Comparison of ENCODE assay signal across 7 cellular contexts in the genomic region with DNA sequence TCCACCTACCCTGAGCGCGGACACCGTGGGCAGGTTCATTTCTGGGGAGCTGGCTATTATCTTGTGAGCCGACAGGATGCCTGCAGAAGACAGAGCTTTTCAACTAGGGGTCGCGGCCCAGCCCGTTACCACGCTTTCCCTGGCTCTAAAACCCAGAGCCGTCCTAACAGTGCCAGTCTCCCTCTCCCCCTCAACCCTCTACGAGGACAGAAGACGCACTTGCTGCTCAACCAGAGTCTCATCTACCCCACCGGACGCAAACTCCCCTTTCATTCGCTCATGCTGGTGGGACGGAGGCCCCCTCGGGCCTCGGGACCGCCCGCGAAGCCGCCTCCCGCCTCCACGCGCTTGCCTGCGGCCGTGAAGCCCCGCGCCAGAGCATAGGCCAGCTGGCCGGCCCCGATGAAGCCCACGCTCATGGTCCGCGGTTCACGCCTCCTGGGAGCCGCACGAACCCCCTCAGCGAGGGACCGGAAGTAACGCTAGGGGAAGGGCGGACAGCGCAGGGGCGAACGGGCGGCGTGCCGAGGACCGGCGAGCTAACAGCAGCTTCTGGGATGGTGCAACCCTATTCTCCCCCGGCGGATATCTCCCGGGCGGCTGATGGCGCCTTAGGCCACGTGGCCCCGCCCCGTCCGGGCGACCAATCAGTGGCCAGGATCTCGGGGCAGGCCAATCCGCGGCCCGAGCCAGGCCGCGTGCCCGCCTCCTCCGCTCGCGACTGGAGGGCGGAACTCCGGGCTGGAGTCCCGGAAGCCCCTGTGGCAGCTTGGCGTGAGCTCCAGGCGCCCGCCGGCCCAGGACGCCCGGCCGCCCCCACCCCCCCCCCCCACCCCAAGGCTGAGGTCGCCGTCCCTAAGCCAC. TPM values are rescaled to one million over a fixed set of nuclear protein-coding genes. Genes with fewer than 3 reads are reported as not detected.
A peak's percentile ranks its signal among the peaks of the same experiment; 100 is the strongest.
DNase-seq lines count a peak whose midpoint lies in the region; ATAC-seq, FAIRE-seq and TF ChIP-seq lines count a peak whose summit lies in the region.

A gene (minus strand): TSS at position 559 of the 864 bp plus-strand sequence. CDS start 140 bp downstream, at position 419.

- H3K27ac ChIP-seq in astrocyte (ENCODE audit: low read depth, low read length) (peak within 1 kb of the TSS; percentile 84), hepatocyte (peak within 1 kb of the TSS; percentile 95)

- H2AFZ ChIP-seq in astrocyte (ENCODE audit: low read depth, low read length), result peak within 1 kb of the TSS; percentile 94
- H2AFZ ChIP-seq in hepatocyte, result peak within 1 kb of the TSS; percentile 83

- H3K36me3 ChIP-seq in astrocyte (ENCODE audit: insufficient read depth, low read length) (peaks cover 5% of the 10 kb centered on the region), hepatocyte (replicated peaks; ENCODE audit: insufficient read depth, low read depth) (no peaks in the 10 kb centered on the region)

- no peaks in the 10 kb centered on the region for H3K27me3 ChIP-seq in astrocyte (ENCODE audit: insufficient read depth, low read length)
- no peaks in the 10 kb centered on the region for H3K27me3 ChIP-seq in hepatocyte

- peaks cover 8% of the 10 kb centered on the region for H3K36me3 Mint-ChIP-seq in astrocyte (ENCODE audit: low read depth, unreplicated experiment)

- H3K9me2 ChIP-seq in hepatocyte (replicated peaks; ENCODE audit: insufficient read depth), result no peaks in the 10 kb centered on the region

- no peaks in the 10 kb centered on the region for H3K9me3 Mint-ChIP-seq in astrocyte (ENCODE audit: unreplicated experiment)

- H3K9me3 ChIP-seq in astrocyte (ENCODE audit: insufficient read depth, low read depth, low read length), result no peaks in the 10 kb centered on the region
- no peaks in the 10 kb centered on the region for H3K9me3 ChIP-seq in hepatocyte (ENCODE audit: low read depth)

- H3K9ac ChIP-seq in astrocyte (ENCODE audit: low read length), result peak within 1 kb of the TSS; percentile 96

- H3K4me1 ChIP-seq in astrocyte (ENCODE audit: insufficient read depth, low read length), result peaks cover 17% of the 10 kb centered on the region
- peaks cover 14% of the 10 kb centered on the region for H3K4me1 ChIP-seq in hepatocyte (ENCODE audit: insufficient read depth)

- TF ChIP-seq CTCF in astrocyte (IDR thresholded peaks at IDR 0.05; ENCODE audit: insufficient read depth, low read depth, low read length) (no peak), hepatocyte (IDR thresholded peaks at IDR 0.05; ENCODE audit: poor library complexity) (peak; percentile 3), retinal pigment epithelial cell (conservative IDR thresholded peaks at IDR 0.05; ENCODE audit: low read depth, low read length) (no peak)

- peak within 1 kb of the TSS; percentile 94 for H3K4me2 ChIP-seq in astrocyte (ENCODE audit: low read length)
- peak within 1 kb of the TSS; percentile 85 for H3K4me2 ChIP-seq in hepatocyte

- no peaks in the 10 kb centered on the region for H3K27me3 Mint-ChIP-seq in astrocyte (ENCODE audit: low read depth, unreplicated experiment)

- H3K79me2 ChIP-seq in astrocyte (ENCODE audit: insufficient read depth, low read length) (peaks cover 29% of the 10 kb centered on the region), hepatocyte (peaks cover 19% of the 10 kb centered on the region)

- TF ChIP-seq POLR2A in GM18505 (IDR thresholded peaks at IDR 0.05; ENCODE audit: borderline replicate concordance, extremely low read depth, insufficient read depth, insufficient read length), result peak; percentile 93

- H3K27ac Mint-ChIP-seq in astrocyte (ENCODE audit: unreplicated experiment), result peak within 1 kb of the TSS; percentile 94

- under 1% methylated on average over 61 of the region's 80 CpGs for WGBS in hepatocyte (ENCODE audit: low lambda C conversion rate, missing lambda C conversion rate)

- FAIRE-seq in astrocyte (lab: Jason Lieb, UNC), result no peak

- H4K20me1 ChIP-seq in astrocyte (ENCODE audit: insufficient read depth, low read length) (peaks cover 8% of the 10 kb centered on the region), hepatocyte (ENCODE audit: insufficient read depth, poor library complexity, severe bottlenecking) (no peaks in the 10 kb centered on the region)

- DNase-seq in NCI-H2029 (lab: John Stamatoyannopoulos, UW), result peak; percentile 94
- DNase-seq in T-helper 22 cell (ENCODE audit: low read depth), result peak; percentile 91
- peak; percentile 88 for DNase-seq in astrocyte (ENCODE audit: low read depth)
- peak; percentile 98 for DNase-seq in hepatocyte (ENCODE audit: low spot score)
- DNase-seq in retinal pigment epithelial cell (ENCODE audit: low read depth), result peak; percentile 79

- ATAC-seq in GM18505 (IDR thresholded peaks at IDR 0.05; ENCODE audit: unreplicated experiment) (peak; percentile 97), HG02973 (IDR thresholded peaks at IDR 0.05; ENCODE audit: unreplicated experiment) (peak; percentile 98)

- H3K4me3 Mint-ChIP-seq in astrocyte (ENCODE audit: unreplicated experiment), result peak within 1 kb of the TSS; percentile 97

- peaks cover 3% of the 10 kb centered on the region for H3K4me1 Mint-ChIP-seq in astrocyte (ENCODE audit: low read depth, unreplicated experiment)

- H3K4me3 ChIP-seq in astrocyte (ENCODE audit: insufficient read depth, low read depth, low read length), result peak within 1 kb of the TSS; percentile 94
- peak within 1 kb of the TSS; percentile 76 for H3K4me3 ChIP-seq in hepatocyte
- peak within 1 kb of the TSS; percentile 82 for H3K4me3 ChIP-seq in retinal pigment epithelial cell (ENCODE audit: low read length)

RNA-seq across cellular contexts. Expression of the gene that starts here (rescaled TPM):
- total RNA-seq in astrocyte (38.1 and 39.8 TPM in 2 replicates), hepatocyte (26.9 and 33.5 TPM in 2 replicates)
- 49.2 and 60.1 TPM in 2 replicates for polyA plus RNA-seq in hepatocyte

Comparison
In these comparisons a context has a peak if more than half of its experiments do, and no peak if none do; other contexts are left out.
1. Peak in every context shown above with its lines: DNase-seq, ATAC-seq, H3K4me3 ChIP-seq and H3K27ac ChIP-seq.